In genomic region chr4:68831642-68832041, GRCh38 we compare ENCODE assay signal across 2 cellular contexts.
TF ChIP-seq lines count a peak whose summit lies in the region.

No MANE protein-coding gene starts in this region.

TF ChIP-seq in liver, 16 proteins besides CTCF, POLR2A, EP300 and RAD21 (continued from another document):
- TF ChIP-seq REST (IDR thresholded peaks at IDR 0.05): no peak
- peak; percentile 41 for TF ChIP-seq SP1 (IDR thresholded peaks at IDR 0.05)
- TF ChIP-seq RXRA (IDR thresholded peaks at IDR 0.05): no peak
- no peak for TF ChIP-seq TAF1 (conservative IDR thresholded peaks at IDR 0.05)
- no peak for TF ChIP-seq EGR1 (IDR thresholded peaks at IDR 0.05; ENCODE audit: low read depth in 2 of 2)
- no peak for TF ChIP-seq FOXA2 (IDR thresholded peaks at IDR 0.05)
- peak; percentile 16 to 52 for TF ChIP-seq HNF4A (conservative IDR thresholded peaks at IDR 0.05)

TF ChIP-seq in HepG2, 621 proteins besides CTCF, POLR2A, EP300 and RAD21:
- TF ChIP-seq, protein P1, sequence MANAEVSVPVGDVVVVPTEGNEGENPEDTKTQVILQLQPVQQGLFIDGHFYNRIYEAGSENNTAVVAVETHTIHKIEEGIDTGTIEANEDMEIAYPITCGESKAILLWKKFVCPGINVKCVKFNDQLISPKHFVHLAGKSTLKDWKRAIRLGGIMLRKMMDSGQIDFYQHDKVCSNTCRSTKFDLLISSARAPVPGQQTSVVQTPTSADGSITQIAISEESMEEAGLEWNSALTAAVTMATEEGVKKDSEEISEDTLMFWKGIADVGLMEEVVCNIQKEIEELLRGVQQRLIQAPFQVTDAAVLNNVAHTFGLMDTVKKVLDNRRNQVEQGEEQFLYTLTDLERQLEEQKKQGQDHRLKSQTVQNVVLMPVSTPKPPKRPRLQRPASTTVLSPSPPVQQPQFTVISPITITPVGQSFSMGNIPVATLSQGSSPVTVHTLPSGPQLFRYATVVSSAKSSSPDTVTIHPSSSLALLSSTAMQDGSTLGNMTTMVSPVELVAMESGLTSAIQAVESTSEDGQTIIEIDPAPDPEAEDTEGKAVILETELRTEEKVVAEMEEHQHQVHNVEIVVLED (CRISPR knock-in tag; IDR thresholded peaks at IDR 0.05; ENCODE audit: borderline replicate concordance): no peak
- TF ChIP-seq PRMT3 (CRISPR knock-in tag; IDR thresholded peaks at IDR 0.05; ENCODE audit: borderline replicate concordance, low read depth) (no peak), BCL6 (CRISPR knock-in tag; IDR thresholded peaks at IDR 0.05) (no peak), ZBTB1 (CRISPR knock-in tag; IDR thresholded peaks at IDR 0.05; ENCODE audit: borderline replicate concordance) (no peak), MLX (CRISPR knock-in tag; IDR thresholded peaks at IDR 0.05) (no peak), KDM2A (CRISPR knock-in tag; IDR thresholded peaks at IDR 0.05; ENCODE audit: borderline replicate concordance, low read depth) (no peak), CHD4 (IDR thresholded peaks at IDR 0.05; ENCODE audit: borderline replicate concordance, low read length) (no peak), ZNF136 (CRISPR knock-in tag; IDR thresholded peaks at IDR 0.05; ENCODE audit: low read depth) (no peak), ZNF781 (CRISPR knock-in tag; IDR thresholded peaks at IDR 0.05; ENCODE audit: borderline replicate concordance, not compliant biosample characterization) (no peak), JUNB (CRISPR knock-in tag; IDR thresholded peaks at IDR 0.05; ENCODE audit: borderline replicate concordance) (no peak), SCMH1 (CRISPR knock-in tag; IDR thresholded peaks at IDR 0.05; ENCODE audit: borderline replicate concordance) (no peak), ZFP1 (CRISPR knock-in tag; IDR thresholded peaks at IDR 0.05) (no peak), GPBP1L1 (CRISPR knock-in tag; IDR thresholded peaks at IDR 0.05) (no peak), SMAD9 (CRISPR knock-in tag; IDR thresholded peaks at IDR 0.05) (no peak)
- TF ChIP-seq, protein P2, sequence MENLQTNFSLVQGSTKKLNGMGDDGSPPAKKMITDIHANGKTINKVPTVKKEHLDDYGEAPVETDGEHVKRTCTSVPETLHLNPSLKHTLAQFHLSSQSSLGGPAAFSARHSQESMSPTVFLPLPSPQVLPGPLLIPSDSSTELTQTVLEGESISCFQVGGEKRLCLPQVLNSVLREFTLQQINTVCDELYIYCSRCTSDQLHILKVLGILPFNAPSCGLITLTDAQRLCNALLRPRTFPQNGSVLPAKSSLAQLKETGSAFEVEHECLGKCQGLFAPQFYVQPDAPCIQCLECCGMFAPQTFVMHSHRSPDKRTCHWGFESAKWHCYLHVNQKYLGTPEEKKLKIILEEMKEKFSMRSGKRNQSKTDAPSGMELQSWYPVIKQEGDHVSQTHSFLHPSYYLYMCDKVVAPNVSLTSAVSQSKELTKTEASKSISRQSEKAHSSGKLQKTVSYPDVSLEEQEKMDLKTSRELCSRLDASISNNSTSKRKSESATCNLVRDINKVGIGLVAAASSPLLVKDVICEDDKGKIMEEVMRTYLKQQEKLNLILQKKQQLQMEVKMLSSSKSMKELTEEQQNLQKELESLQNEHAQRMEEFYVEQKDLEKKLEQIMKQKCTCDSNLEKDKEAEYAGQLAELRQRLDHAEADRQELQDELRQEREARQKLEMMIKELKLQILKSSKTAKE (CRISPR knock-in tag; IDR thresholded peaks at IDR 0.05; ENCODE audit: borderline replicate concordance): no peak
- TF ChIP-seq, protein P3, sequence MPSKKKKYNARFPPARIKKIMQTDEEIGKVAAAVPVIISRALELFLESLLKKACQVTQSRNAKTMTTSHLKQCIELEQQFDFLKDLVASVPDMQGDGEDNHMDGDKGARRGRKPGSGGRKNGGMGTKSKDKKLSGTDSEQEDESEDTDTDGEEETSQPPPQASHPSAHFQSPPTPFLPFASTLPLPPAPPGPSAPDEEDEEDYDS (CRISPR knock-in tag; IDR thresholded peaks at IDR 0.05): no peak
